8 cellular contexts compared by ENCODE assay signal in the genomic region with DNA sequence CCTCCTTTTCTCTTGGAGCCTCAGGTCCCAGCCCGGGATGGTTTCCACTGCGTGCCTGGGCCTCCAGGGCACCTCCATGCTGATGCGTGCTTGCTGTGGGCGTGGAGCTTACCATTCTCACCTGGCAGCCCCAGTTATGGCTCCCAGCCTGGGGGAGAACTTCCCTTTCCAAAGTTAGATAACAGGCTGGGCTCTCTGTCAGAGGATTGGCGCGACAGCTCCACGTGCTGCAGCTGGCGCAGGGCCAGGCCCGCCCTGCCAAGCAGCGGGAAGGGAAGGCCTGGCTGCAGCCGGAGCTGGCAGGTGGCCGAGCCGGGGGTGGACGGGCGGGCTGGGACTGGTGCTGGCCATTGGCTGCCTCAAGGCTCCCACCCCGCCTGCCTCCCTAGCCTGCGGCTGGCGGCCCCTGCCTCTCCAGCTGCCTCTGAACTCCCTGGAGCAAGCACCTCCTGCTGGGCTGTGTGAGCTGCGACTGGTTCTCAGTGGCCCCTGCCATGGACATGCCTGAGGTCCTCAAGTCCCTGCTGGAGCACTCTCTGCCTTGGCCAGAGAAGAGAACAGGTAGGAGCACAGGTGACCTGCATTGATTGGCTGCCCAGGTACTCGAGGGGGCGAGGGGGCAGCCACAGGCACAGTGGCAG. TPM values are rescaled to one million over a fixed set of nuclear protein-coding genes. Genes with fewer than 3 reads are reported as not detected.
DNase-seq lines count a peak whose midpoint lies in the region; TF ChIP-seq lines count a peak whose summit lies in the region.

No MANE protein-coding gene starts in this region.

- intact Hi-C loops in tibial artery (cut with DNase I; ENCODE audit: low total_unique reads) = loop anchor here (10.0 kb wide), 1 partner anchor 62 kb away; the partner anchor contains the start of gene ZC3H7B

- no peak overlapping the region for H2BK120ac ChIP-seq in mesendoderm (ENCODE audit: low read depth, low read length)

- no peaks in the 10 kb centered on the region for H3K79me2 ChIP-seq in mesendoderm (ENCODE audit: control insufficient read depth, insufficient read depth, low read length)

- no peak overlapping the region for H3K23ac ChIP-seq in mesendoderm (ENCODE audit: low read length)

- H3K27ac ChIP-seq in mesendoderm (ENCODE audit: low read depth, low read length) (no peak overlapping the region), tibial artery (peak overlapping the region; percentile 62 to 74)

- H3K36me3 ChIP-seq in mesendoderm (ENCODE audit: control insufficient read depth, insufficient read depth, low read length) (no peaks in the 10 kb centered on the region), tibial artery (peaks cover 0 to 6% (median 0%) of the 10 kb centered on the region in 3 donors)

- H3K4me1 ChIP-seq in mesendoderm (ENCODE audit: control insufficient read depth, low read depth, low read length) (no peaks in the 10 kb centered on the region), tibial artery (peaks cover 0 to 49% (median 24%) of the 10 kb centered on the region in 4 donors)

- no peak overlapping the region for H3K4me2 ChIP-seq in mesendoderm (ENCODE audit: low read length)

- H2AK5ac ChIP-seq in mesendoderm (ENCODE audit: low read length) = no peak overlapping the region

- H2BK15ac ChIP-seq in mesendoderm (replicated peaks; ENCODE audit: low read depth) = no peak overlapping the region

- no peak overlapping the region for H2BK5ac ChIP-seq in mesendoderm (ENCODE audit: low read length)

- no peak overlapping the region for H3K9ac ChIP-seq in mesendoderm (ENCODE audit: low read length)

- H3K9me3 ChIP-seq in tibial artery = no peaks in the 10 kb centered on the region

- no peaks in the 10 kb centered on the region for H3K27me3 ChIP-seq in mesendoderm (ENCODE audit: insufficient read depth, low read length, poor library complexity)
- no peaks in the 10 kb centered on the region for H3K27me3 ChIP-seq in tibial artery

- DNase-seq in EL (peak; percentile 94), NCI-H1417 (lab: John Stamatoyannopoulos, UW) (peak; percentile 81 to 95 (median 89)), SKM-1 treated with dmso at 0.1 percent for 144 hours (lab: John Stamatoyannopoulos, UW; ENCODE audit: unreplicated experiment) (peak; percentile 80), epidermal melanocyte (ENCODE audit: insufficient read length, low spot score) (peak; percentile 91), mesendoderm (peak; percentile 38), tibial artery (peak; percentile 95 to 99), HuH-7.5 (ENCODE audit: low spot score) (no peak)
- no peak for DNase-seq in stimulated activated CD4-positive, alpha-beta T cell treated with anti-CD3 and anti-CD28 coated beads, Interleukin-4, amount 100 ng/mL, for 24 hours

- H4K5ac ChIP-seq in mesendoderm (ENCODE audit: low read length) = no peak overlapping the region

- no CpG with 5 or more reads among the region's 21 CpGs for WGBS in mesendoderm (ENCODE audit: extremely low coverage, insufficient coverage, low lambda C conversion rate)

- no peak overlapping the region for H3K56ac ChIP-seq in mesendoderm (ENCODE audit: low read length)

- no peaks in the 10 kb centered on the region for H3K79me1 ChIP-seq in mesendoderm (ENCODE audit: low read length)

- no peak overlapping the region for H3K18ac ChIP-seq in mesendoderm (ENCODE audit: low read length)

- peak; percentile 38 to 40 for TF ChIP-seq CTCF in tibial artery (IDR thresholded peaks at IDR 0.05)

- H4K8ac ChIP-seq in mesendoderm (ENCODE audit: low read depth, low read length) = no peak overlapping the region

- H3K4me3 ChIP-seq in mesendoderm (ENCODE audit: low read length) (no peak overlapping the region), tibial artery (peak overlapping the region; percentile 47 to 60)

- no peak overlapping the region for H3K4ac ChIP-seq in mesendoderm (ENCODE audit: low read depth, low read length)

RNA-seq across cellular contexts. Expression of gene TEF, which starts 14.6 kb away (rescaled TPM):
- 1.4 TPM for polyA plus RNA-seq in mesendoderm (2013, experiment 1 of 2)
- 1.2 TPM for polyA plus RNA-seq in mesendoderm (2013, experiment 2 of 2)

Comparison
In these comparisons a context has a peak if more than half of its experiments do, and no peak if none do; other contexts are left out.
1. DNase-seq: peak in EL (single experiment), NCI-H1417 (3 of 3), SKM-1 treated with dmso at 0.1 percent for 144 hours (single experiment), epidermal melanocyte (single experiment), mesendoderm (single experiment) and tibial artery (2 of 2); none in HuH-7.5 (single experiment) and stimulated activated CD4-positive, alpha-beta T cell treated with anti-CD3 and anti-CD28 coated beads, Interleukin-4, amount 100 ng/mL, for 24 hours (single experiment).